In the genomic region with DNA sequence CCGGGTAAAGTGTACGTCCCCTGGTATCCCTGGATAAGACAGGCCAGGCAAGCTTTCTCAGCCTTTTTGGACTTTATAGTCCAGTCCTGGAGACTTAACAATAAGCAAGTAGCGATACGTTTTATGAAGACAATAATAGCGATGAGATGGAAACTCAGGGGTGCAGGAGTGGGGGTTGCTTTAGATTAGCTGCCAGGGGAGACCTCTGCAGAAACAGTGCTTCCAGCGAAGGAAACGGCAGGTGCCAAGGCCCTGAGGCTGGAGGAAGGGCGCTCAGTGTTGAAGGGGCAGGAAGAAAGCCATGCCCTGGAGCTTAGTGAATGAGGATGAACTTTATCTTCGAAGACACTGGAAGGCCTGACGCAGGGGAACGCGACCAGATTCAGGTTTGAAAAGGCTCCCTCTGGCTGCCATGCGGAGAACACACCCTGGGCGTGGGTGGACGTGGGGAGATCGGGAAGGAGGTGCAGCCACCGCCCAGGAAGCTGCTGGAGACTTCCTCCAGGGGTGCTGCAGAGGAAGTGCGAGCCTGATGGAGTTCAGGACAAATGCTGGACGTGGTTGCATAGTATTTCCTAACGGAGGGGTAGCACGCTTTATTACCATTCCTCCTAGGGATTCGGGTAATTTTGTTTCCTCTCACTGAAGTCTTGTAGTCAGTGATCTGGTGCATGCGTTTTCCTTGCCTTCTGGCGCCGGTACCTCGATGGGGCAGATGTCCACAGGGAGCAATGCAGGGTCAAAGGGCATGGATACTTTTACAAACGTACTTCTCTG, we compare ENCODE assay signal across 8 cellular contexts. TPM values are rescaled to one million over a fixed set of nuclear protein-coding genes. Genes with fewer than 3 reads are reported as not detected.
A peak's percentile ranks its signal among the peaks of the same experiment; 100 is the strongest.
DNase-seq lines count a peak whose midpoint lies in the region; ATAC-seq and TF ChIP-seq lines count a peak whose summit lies in the region.

No MANE protein-coding gene starts in this region.

- intact Hi-C loops in lower lobe of right lung (cut with DNase I) = no loop called here

- H3K27me3 ChIP-seq in lower lobe of right lung (ENCODE audit: low read depth) = no peaks in the 10 kb centered on the region

- peak; percentile 96 for TF ChIP-seq CTCF in lower lobe of right lung (IDR thresholded peaks at IDR 0.05)

- DNase-seq in A172 (ENCODE audit: low spot score) (peak; percentile 91), dermis blood vessel endothelial cell (peak; percentile 87), lower lobe of right lung (peak; percentile 93)
- DNase-seq in stimulated activated CD8-positive, alpha-beta memory T cell treated with anti-CD3 and anti-CD28 coated beads, Interleukin-12 subunit alpha, Interleukin-12 subunit beta, amount 100 ng/mL, for 1 hour (ENCODE audit: low read depth) = peak; percentile 69

- no peaks in the 10 kb centered on the region for H3K9me3 ChIP-seq in lower lobe of right lung

- peaks cover 26% of the 10 kb centered on the region for H3K4me1 ChIP-seq in lower lobe of right lung

- ATAC-seq in GM19025 (IDR thresholded peaks at IDR 0.05; ENCODE audit: low read depth, unreplicated experiment) = peak; percentile 29
- ATAC-seq in HG03342 (IDR thresholded peaks at IDR 0.05; ENCODE audit: unreplicated experiment) = peak; percentile 43
- ATAC-seq in activated CD4-positive, CD25-positive, alpha-beta regulatory T cell treated with anti-CD3 and anti-CD28 coated beads, Interleukin-2, amount 50 U/mL, for 24 hours = peak; percentile 18 to 20
- peak; percentile 86 to 91 for ATAC-seq in lower lobe of right lung
- ATAC-seq in GM18520 (IDR thresholded peaks at IDR 0.05; ENCODE audit: unreplicated experiment) = no peak

- H3K4me3 ChIP-seq in lower lobe of right lung = peak overlapping the region; percentile 52

- no peaks in the 10 kb centered on the region for H3K36me3 ChIP-seq in lower lobe of right lung

- peak overlapping the region; percentile 86 for H3K27ac ChIP-seq in lower lobe of right lung

RNA-seq across cellular contexts. Expression of gene UBC, which starts 26.1 kb away (rescaled TPM):
- total RNA-seq in A172 (2014; rRNA removed; shearing (Covaris generic)) = 1,288 and 1,521 TPM in 2 replicates
- total RNA-seq in dermis blood vessel endothelial cell (1,840 and 2,354 TPM in 2 replicates), lower lobe of right lung (977 TPM)

RNA-seq across cellular contexts. Expression of gene DHX37, which starts 48.4 kb away (rescaled TPM):
- 22.7 and 25.8 TPM in 2 replicates for total RNA-seq in A172 (2014; rRNA removed; shearing (Covaris generic))
- total RNA-seq in dermis blood vessel endothelial cell (14.6 and 24.8 TPM in 2 replicates), lower lobe of right lung (16.2 TPM)

RNA-seq across cellular contexts. Expression of gene BRI3BP, which starts 52.9 kb away (rescaled TPM):
- 14.4 and 18.6 TPM in 2 replicates for total RNA-seq in A172 (2014; rRNA removed; shearing (Covaris generic))
- total RNA-seq in dermis blood vessel endothelial cell (3.9 and 9.4 TPM in 2 replicates), lower lobe of right lung (7.3 TPM)
